Comparison of ENCODE assay signal across 1 cellular context in the genomic region with DNA sequence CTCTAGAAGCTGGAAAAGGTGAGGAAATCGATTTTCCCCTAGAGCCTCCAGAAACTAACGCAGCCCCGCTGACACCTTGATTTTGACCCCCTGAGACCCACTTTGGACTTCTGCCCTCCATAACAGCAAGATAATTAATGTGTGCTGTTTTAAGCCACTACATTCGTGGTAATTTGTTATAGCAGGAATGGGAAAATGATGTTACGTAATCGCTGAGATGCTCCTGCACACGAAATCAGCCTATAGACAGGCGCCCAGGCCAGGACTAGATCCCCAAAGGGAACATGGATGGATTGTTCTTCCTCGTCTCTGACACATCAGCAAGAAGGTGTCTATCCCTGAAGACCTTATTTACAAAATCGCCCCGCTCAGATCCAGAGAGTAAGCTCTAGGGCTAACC.
TF ChIP-seq lines count a peak whose summit lies in the region.

No MANE protein-coding gene starts in this region.

TF ChIP-seq in WTC11, 78 proteins besides CTCF, POLR2A, EP300 and RAD21:
- no peak for TF ChIP-seq ZNF138 (CRISPR knock-in tag; conservative IDR thresholded peaks at IDR 0.05)
- no peak for TF ChIP-seq GABPB1 (CRISPR knock-in tag; IDR thresholded peaks at IDR 0.05)
- TF ChIP-seq ZBTB21 (CRISPR knock-in tag; IDR thresholded peaks at IDR 0.05; ENCODE audit: borderline replicate concordance) = no peak
- no peak for TF ChIP-seq PRRX2 (CRISPR knock-in tag; IDR thresholded peaks at IDR 0.05)
- TF ChIP-seq ZNF317 (CRISPR knock-in tag; IDR thresholded peaks at IDR 0.05; ENCODE audit: borderline replicate concordance, low read depth) = no peak
- TF ChIP-seq TP53 (CRISPR knock-in tag; IDR thresholded peaks at IDR 0.05) = no peak
